Comparison of ENCODE assay signal across 8 cellular contexts in the genomic region with DNA sequence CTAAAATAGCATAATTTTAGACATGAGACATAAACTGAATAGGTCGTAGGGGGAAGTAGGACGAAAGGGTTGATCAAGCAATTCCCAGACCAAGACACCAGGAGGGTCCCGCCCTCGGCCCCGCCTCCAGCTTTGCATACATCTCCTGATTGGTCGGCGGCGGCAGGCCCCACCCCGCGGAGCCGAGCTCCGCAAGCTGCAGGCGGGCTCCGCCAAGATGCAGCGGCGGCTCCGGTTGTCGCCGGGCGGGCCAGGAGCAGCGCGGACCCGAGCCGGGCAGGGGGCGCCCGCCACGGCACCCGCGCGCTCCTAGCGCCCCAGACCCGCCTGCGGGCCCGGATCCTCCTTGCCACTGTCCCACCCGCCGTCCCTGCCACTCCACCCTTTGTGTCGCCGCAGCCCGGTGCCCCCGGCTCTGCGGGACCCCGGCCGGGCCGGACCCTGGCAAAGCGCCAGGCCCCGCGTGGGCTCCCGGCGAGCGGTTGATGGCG. TPM values are rescaled to one million over a fixed set of nuclear protein-coding genes. Genes with fewer than 3 reads are reported as not detected.
DNase-seq lines count a peak whose midpoint lies in the region; ATAC-seq and TF ChIP-seq lines count a peak whose summit lies in the region.

A gene (plus strand): TSS at position 215 of the 491 bp plus-strand sequence. CDS start 412 bp downstream, outside the sequence.

- no peaks in the 10 kb centered on the region for H3K4me1 ChIP-seq in prostate gland (replicated peaks)

- H3K27ac ChIP-seq in angular gyrus (ENCODE audit: low read depth, low read length) = peak within 1 kb of the TSS; percentile 82
- H3K27ac ChIP-seq in prostate gland = peak within 1 kb of the TSS; percentile 90 to 91

- TF ChIP-seq POLR2A in prostate gland (IDR thresholded peaks at IDR 0.05) = peak; percentile 98

- peak; percentile 53 for DNase-seq in GM12864 (ENCODE audit: low read depth)
- DNase-seq in NCI-H1694 (lab: John Stamatoyannopoulos, UW) = peak; percentile 89
- DNase-seq in T-helper 2 cell = peak; percentile 86 to 90 (median 87)
- peak; percentile 99 for DNase-seq in left ventricle myocardium superior
- peak; percentile 95 for DNase-seq in prostate gland (ENCODE audit: low spot score)
- peak; percentile 97 for DNase-seq in ureter (ENCODE audit: low spot score)

- under 1% methylated on average over 40 of the region's 51 CpGs for WGBS in prostate gland

- H3K9me3 ChIP-seq in prostate gland = no peaks in the 10 kb centered on the region

- intact Hi-C loops in left ventricle myocardium superior (cut with micrococcal nuclease) (no loop called here), prostate gland (cut with DNase I) (no loop called here)

- H3K36me3 ChIP-seq in prostate gland = no peaks in the 10 kb centered on the region

- peak within 1 kb of the TSS; percentile 51 for H3K4me3 ChIP-seq in GM12864 (ENCODE audit: low read depth, low read length)
- H3K4me3 ChIP-seq in prostate gland = peak within 1 kb of the TSS; percentile 81 to 93

- peak; percentile 93 for ATAC-seq in HG02852 (IDR thresholded peaks at IDR 0.05; ENCODE audit: unreplicated experiment)
- ATAC-seq in left ventricle myocardium superior = peak; percentile 91

- TF ChIP-seq CTCF in GM12864 (IDR thresholded peaks at IDR 0.05; ENCODE audit: low read depth, low read length, missing control alignments) = no peak
- TF ChIP-seq CTCF in prostate gland (IDR thresholded peaks at IDR 0.05) = peak in 1 of 4 experiments; percentile 37

- no peaks in the 10 kb centered on the region for H3K27me3 ChIP-seq in prostate gland (replicated peaks; ENCODE audit: insufficient read depth)

RNA-seq across cellular contexts. Expression of the gene that starts here (rescaled TPM):
- total RNA-seq in left ventricle myocardium superior (18.3 TPM), prostate gland (10 to 100 TPM; 13.7 to 34.9 TPM), ureter (11.4 TPM)

Comparison
In these comparisons a context has a peak if more than half of its experiments do, and no peak if none do; other contexts are left out.
1. Peak in every context shown above with its lines: DNase-seq, ATAC-seq, H3K4me3 ChIP-seq and H3K27ac ChIP-seq.